Comparison of ENCODE assay signal across 9 cellular contexts in the genomic region with DNA sequence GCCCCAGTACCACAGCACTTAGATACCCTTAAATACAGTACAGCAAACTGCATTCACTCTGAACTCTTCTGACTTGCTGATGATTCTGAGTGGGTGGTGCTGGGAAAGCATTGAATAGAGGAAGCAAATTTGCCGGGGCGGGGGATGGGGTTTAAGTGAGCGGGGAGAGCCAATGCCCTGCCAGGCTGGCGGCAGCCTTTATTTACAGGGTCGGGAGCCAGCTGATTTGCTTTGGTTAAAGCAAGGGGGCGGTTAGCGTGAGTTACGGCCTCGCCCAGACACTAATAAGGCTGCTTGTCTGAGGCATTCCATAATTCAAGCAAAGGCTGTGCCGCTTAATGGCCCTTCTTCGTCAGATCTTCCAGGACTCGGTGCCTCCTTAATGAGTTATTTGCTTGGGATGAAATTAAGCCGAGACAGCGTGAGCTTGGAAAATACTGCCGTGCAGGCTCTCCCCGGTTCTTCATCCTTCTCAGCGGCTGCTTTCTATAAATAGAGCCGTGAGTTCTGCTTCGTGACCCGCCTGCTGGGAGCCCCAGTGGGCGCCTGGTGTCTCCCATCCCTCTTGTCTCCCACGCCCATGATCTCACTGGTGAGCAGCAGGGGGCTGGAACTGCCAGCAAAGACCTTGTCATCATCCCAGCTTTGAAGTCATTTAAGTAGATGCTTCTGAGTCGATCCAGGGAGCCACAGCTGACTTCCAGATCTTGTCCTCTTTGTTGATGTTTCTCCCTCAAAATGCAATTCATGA. TPM values are rescaled to one million over a fixed set of nuclear protein-coding genes. Genes with fewer than 3 reads are reported as not detected.
A peak's percentile ranks its signal among the peaks of the same experiment; 100 is the strongest.
DNase-seq lines count a peak whose midpoint lies in the region; ATAC-seq, FAIRE-seq and TF ChIP-seq lines count a peak whose summit lies in the region.
"Had no signal": no experiment of that assay in that cellular context is flagged by ENCODE, and none has a peak within 500 bp of the region (broad histone marks: within the 10 kb centered on the region; RNA-seq: fewer than 3 reads in every experiment).

No MANE protein-coding gene starts in this region.

- TF ChIP-seq CTCF in transverse colon (IDR thresholded peaks at IDR 0.05): no peak

- H3K9ac ChIP-seq in GM23248 (peak overlapping the region; percentile 79), mucosa of stomach (ENCODE audit: low read length) (peak overlapping the region; percentile 1)

- H3K4me2 ChIP-seq in GM23248 (ENCODE audit: unreplicated experiment): peak overlapping the region; percentile 89

- TF ChIP-seq POLR2A in transverse colon (IDR thresholded peaks at IDR 0.05): no peak

- H3K4me3 ChIP-seq in GM23248 (peak overlapping the region; percentile 69), mucosa of stomach (ENCODE audit: low read length) (no peak overlapping the region), transverse colon (peak overlapping the region in 2 of 4 donors; percentile 11 to 30)

- peak overlapping the region; percentile 95 for H2AFZ ChIP-seq in GM23248

- no peak for FAIRE-seq in HTR-8/SVneo (lab: Jason Lieb, UNC)
- FAIRE-seq: keratinocyte had no signal

- 0 out of 2 replicates have a peak, but pooled peaks cover 3% of the 10 kb centered on the region for H3F3A ChIP-seq in GM23248 (ENCODE audit: insufficient read depth)

- no peaks in the 10 kb centered on the region for H3K79me2 ChIP-seq in GM23248 (ENCODE audit: insufficient read depth)

- TF ChIP-seq EP300 in transverse colon (IDR thresholded peaks at IDR 0.05; ENCODE audit: low read depth): no peak

- in situ Hi-C loops in GM23248 (cut with MboI) (no loop called here), transverse colon (cut with MboI; ENCODE audit: low pct_ligation_motif_present in 1 of 4, low pct_unique_long_range_greater_than_20kb in 1 of 4, low sequenced_read_pairs in 3 of 4) (no loop called here)

- no peaks in the 10 kb centered on the region for H3K27me3 ChIP-seq in GM23248 (replicated peaks; ENCODE audit: insufficient read depth)
- H3K27me3 ChIP-seq in mucosa of stomach (ENCODE audit: control insufficient read depth, insufficient read depth, low read length): no peaks in the 10 kb centered on the region
- H3K27me3 ChIP-seq in transverse colon: no peaks in the 10 kb centered on the region

- no peaks in the 10 kb centered on the region for H4K20me1 ChIP-seq in GM23248 (ENCODE audit: insufficient read depth)

- H3K36me3 ChIP-seq in GM23248 (ENCODE audit: low read depth) (no peaks in the 10 kb centered on the region), mucosa of stomach (ENCODE audit: control insufficient read depth, insufficient read depth, low read length) (no peaks in the 10 kb centered on the region), transverse colon (no peaks in the 10 kb centered on the region)

- intact Hi-C loops in transverse colon (cut with DNase I; ENCODE audit: low total_unique reads): no loop called here

- no peaks in the 10 kb centered on the region for H3K9me2 ChIP-seq in GM23248 (ENCODE audit: insufficient read depth)

- H3K9me3 ChIP-seq in GM23248 (ENCODE audit: low read depth): no peaks in the 10 kb centered on the region
- no peaks in the 10 kb centered on the region for H3K9me3 ChIP-seq in mucosa of stomach (ENCODE audit: control insufficient read depth, low read length)
- H3K9me3 ChIP-seq in transverse colon: no peaks in the 10 kb centered on the region

- DNase-seq in GM23248 (peak; percentile 92), NCI-H526 (lab: John Stamatoyannopoulos, UW) (peak; percentile 69 to 82), ecto neural progenitor cell (ENCODE audit: low spot score) (peak; percentile 61), transverse colon (peak; percentile 34), HTR-8/SVneo (ENCODE audit: insufficient read length, low spot score) (no peak)

- peak overlapping the region; percentile 67 for H3K27ac ChIP-seq in GM23248
- H3K27ac ChIP-seq in transverse colon: peak overlapping the region; percentile 56 to 71 (median 63)

- H3K4me1 ChIP-seq in GM23248 (ENCODE audit: insufficient read depth) (peaks cover 8% of the 10 kb centered on the region), mucosa of stomach (ENCODE audit: control insufficient read depth, insufficient read depth, low read length) (peaks cover 11% of the 10 kb centered on the region), transverse colon (peaks cover 0 to 19% (median 10%) of the 10 kb centered on the region in 4 donors)

- no peak for ATAC-seq in HG03565 (IDR thresholded peaks at IDR 0.05; ENCODE audit: unreplicated experiment)
- ATAC-seq in HG02623 (IDR thresholded peaks at IDR 0.05; ENCODE audit: unreplicated experiment): no peak

- WGBS in GM23248 (ENCODE audit: low coverage in 1 of 2, low lambda C conversion rate in 2 of 2, missing lambda C conversion rate in 2 of 2), 2 experiments: 2% methylated on average over 23 of the region's 23 CpGs
- WGBS in transverse colon (ENCODE audit: low coverage in 1 of 2), 2 donors: 12 to 19% methylated on average over 6 to 23 of the region's 23 CpGs

RNA-seq across cellular contexts. Expression of a gene that starts 25.8 kb away (rescaled TPM):
- total RNA-seq in GM23248 (2014; rRNA removed; shearing (Covaris generic)): not detected in 2 replicates
- not detected in 2 replicates for polyA plus RNA-seq in GM23248 (2016; fragmentation: Nextera tagmentation; extraction: Ambion mirVana)
- under 1 TPM in 1 of 4 donors, not detected in 3; 0.14 TPM for total RNA-seq in transverse colon
- polyA plus RNA-seq: keratinocyte had no signal
